2 cellular contexts compared by ENCODE assay signal in genomic region chr14:54223978-54224377, GRCh38.
TF ChIP-seq lines count a peak whose summit lies in the region.

No MANE protein-coding gene starts in this region.

TF ChIP-seq in endothelial cell of umbilical vein, 7 proteins besides CTCF, POLR2A, EP300 and RAD21 (continued from another document):
- TF ChIP-seq MAX (IDR thresholded peaks at IDR 0.05; ENCODE audit: insufficient read depth, insufficient read length) (no peak), JUN (IDR thresholded peaks at IDR 0.05; ENCODE audit: borderline replicate concordance, insufficient read depth, insufficient read length, low read depth) (no peak), MYC (IDR thresholded peaks at IDR 0.05; ENCODE audit: low read depth, low read length) (no peak)

TF ChIP-seq in WTC11, 78 proteins besides CTCF, POLR2A, EP300 and RAD21 (continued from another document):
- TF ChIP-seq ARID4B (CRISPR knock-in tag; IDR thresholded peaks at IDR 0.05; ENCODE audit: borderline replicate concordance) (no peak), PRRX2 (CRISPR knock-in tag; IDR thresholded peaks at IDR 0.05) (no peak), FOXP4 (CRISPR knock-in tag; IDR thresholded peaks at IDR 0.05) (no peak), AR (CRISPR knock-in tag; IDR thresholded peaks at IDR 0.05) (no peak), NR2C2 (CRISPR knock-in tag; IDR thresholded peaks at IDR 0.05) (no peak)
TF ChIP-seq in WTC11: peak in this region for 0.
